8 cellular contexts compared by ENCODE assay signal in genomic region chr6:85360794-85361642, GRCh38.
DNase-seq lines count a peak whose midpoint lies in the region; ATAC-seq, FAIRE-seq and TF ChIP-seq lines count a peak whose summit lies in the region.

No MANE protein-coding gene starts in this region.

- TF ChIP-seq EP300 in Ishikawa (IDR thresholded peaks at IDR 0.05; ENCODE audit: borderline replicate concordance) = no peak; the same call in 1 of the 2 replicates

- no peaks in the 10 kb centered on the region for H3K4me1 Mint-ChIP-seq in natural killer cell

- H3K4me3 ChIP-seq in coronary artery = no peak overlapping the region
- H3K4me3 ChIP-seq in pancreas = no peak overlapping the region

- DNase-seq in coronary artery (ENCODE audit: low spot score) = no peak
- DNase-seq in pancreas = peak in 2 of 6 donors; percentile 14 to 15
- DNase-seq in head of caudate nucleus = no peak
- DNase-seq in natural killer cell = no peak
- no peak for DNase-seq in DMS 273 (lab: John Stamatoyannopoulos, UW; ENCODE audit: unreplicated experiment)

- no peaks in the 10 kb centered on the region for H3K36me3 Mint-ChIP-seq in natural killer cell

- no peaks in the 10 kb centered on the region for H3K36me3 ChIP-seq in pancreas

- no peak overlapping the region for H3K4me3 Mint-ChIP-seq in natural killer cell

- H3K27me3 ChIP-seq in pancreas = no peaks in the 10 kb centered on the region

- H3K4me1 ChIP-seq in pancreas = peaks cover 0 to 2% (median 0%) of the 10 kb centered on the region in 3 donors

- H3K27me3 Mint-ChIP-seq in natural killer cell (ENCODE audit: low read depth in 2 of 2) = peaks cover 0 to 7% of the 10 kb centered on the region in 2 donors

- TF ChIP-seq CTCF in coronary artery (IDR thresholded peaks at IDR 0.05) (no peak), pancreas (IDR thresholded peaks at IDR 0.05) (no peak), natural killer cell (IDR thresholded peaks at IDR 0.05) (no peak)

- WGBS in pancreas, 2 donors = 33 to 45% methylated on average over 1 of the region's 1 CpG

- ATAC-seq in GM18498 (IDR thresholded peaks at IDR 0.05; ENCODE audit: unreplicated experiment) = peak; percentile 78
- ATAC-seq in pancreas = peak; percentile 71 to 93 (median 83)
- ATAC-seq in HG03280 (IDR thresholded peaks at IDR 0.05; ENCODE audit: unreplicated experiment) = no peak
- no peak for ATAC-seq in natural killer cell

- no peaks in the 10 kb centered on the region for H3K9me3 Mint-ChIP-seq in natural killer cell

- TF ChIP-seq RAD21 in Ishikawa (IDR thresholded peaks at IDR 0.05; ENCODE audit: low read depth) = no peak

- no peaks in the 10 kb centered on the region for H3K9me3 ChIP-seq in pancreas

- no peak overlapping the region for H3K27ac Mint-ChIP-seq in natural killer cell

- H3K27ac ChIP-seq in coronary artery (peak overlapping the region; percentile 27 to 30), pancreas (peak overlapping the region in 1 of 4 donors; percentile 1)

- no peak for FAIRE-seq in pancreas (lab: Jason Lieb, UNC)

- intact Hi-C loops in pancreas (cut with DNase I) (no loop called here), head of caudate nucleus (cut with DNase I) (no loop called here), natural killer cell (cut with micrococcal nuclease) (no loop called here)

TF ChIP-seq in Ishikawa, 13 proteins besides CTCF, POLR2A, EP300 and RAD21:
- TF ChIP-seq ZBTB7A (IDR thresholded peaks at IDR 0.05; ENCODE audit: low read depth) (no peak), CEBPB (IDR thresholded peaks at IDR 0.05) (no peak), USF1 (IDR thresholded peaks at IDR 0.05) (peak; percentile 56), REST (IDR thresholded peaks at IDR 0.05; ENCODE audit: low read depth) (no peak), FOXM1 (IDR thresholded peaks at IDR 0.05; ENCODE audit: borderline replicate concordance, low read depth) (no peak), TEAD4 (IDR thresholded peaks at IDR 0.05) (peak; percentile 52), MAX (IDR thresholded peaks at IDR 0.05) (peak; percentile 79; the same call in 1 of the 2 replicates), NFIC (IDR thresholded peaks at IDR 0.05) (no peak; the same call in 1 of the 2 replicates), CREB1 (IDR thresholded peaks at IDR 0.05; ENCODE audit: low read depth) (no peak), TCF12 (IDR thresholded peaks at IDR 0.05; ENCODE audit: low read depth) (no peak)

Comparison
In these comparisons a context has a peak if more than half of its experiments do, and no peak if none do; other contexts are left out.
1. ATAC-seq: peak in GM18498 (single experiment) and pancreas (4 of 4); none in HG03280 (single experiment) and natural killer cell (0 of 3).